In the genomic region with DNA sequence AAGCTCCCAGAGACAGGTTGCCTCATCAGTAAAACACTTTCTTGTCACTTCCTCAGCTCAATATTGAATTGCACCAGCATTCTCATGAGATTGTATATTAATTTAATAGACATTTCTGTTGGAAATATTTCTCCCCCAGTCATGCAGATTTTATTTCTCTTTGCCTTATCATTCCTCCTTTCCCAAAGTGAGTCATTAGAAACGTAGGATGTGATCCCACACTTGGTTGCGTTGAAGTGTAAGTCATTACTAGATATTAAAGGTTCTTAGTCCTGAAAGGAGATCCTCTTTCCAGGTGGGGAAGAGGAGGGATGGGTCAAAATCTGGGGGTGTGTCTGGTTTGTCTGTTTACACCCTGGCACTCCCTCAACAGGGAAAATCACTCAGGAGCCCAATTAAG, we compare ENCODE assay signal across 14 cellular contexts.
DNase-seq lines count a peak whose midpoint lies in the region; ATAC-seq and TF ChIP-seq lines count a peak whose summit lies in the region.
"Had no signal": no experiment of that assay in that cellular context is flagged by ENCODE, and none has a peak within 500 bp of the region (broad histone marks: within the 10 kb centered on the region; RNA-seq: fewer than 3 reads in every experiment).

No MANE protein-coding gene starts in this region.

- peak; percentile 45 for ATAC-seq in omental fat pad (ENCODE audit: low FRiP score)
- ATAC-seq: A549 had no signal

- H3K9me3 ChIP-seq in GM23248 (ENCODE audit: low read depth) (no peaks in the 10 kb centered on the region), trophoblast cell (ENCODE audit: insufficient read depth, low read depth, low read length) (peaks cover 1% of the 10 kb centered on the region), uterus (no peaks in the 10 kb centered on the region), tibial artery (no peaks in the 10 kb centered on the region)
- H3K9me3 ChIP-seq: A549, BE2C, HAP-1 had no signal

- H4K12ac ChIP-seq in trophoblast cell (ENCODE audit: low read depth, low read length), result no peak overlapping the region

- no peaks in the 10 kb centered on the region for H4K20me1 ChIP-seq in GM23248 (ENCODE audit: insufficient read depth)

- H3K79me2 ChIP-seq in GM23248 (ENCODE audit: insufficient read depth), result no peaks in the 10 kb centered on the region
- no peaks in the 10 kb centered on the region for H3K79me2 ChIP-seq in trophoblast cell (ENCODE audit: control insufficient read depth, insufficient read depth, low read length, poor library complexity)

- no peak overlapping the region for H3K23ac ChIP-seq in trophoblast cell (ENCODE audit: low read length)

- 67 to 69% methylated on average over 2 of the region's 2 CpGs for WGBS in GM23248 (ENCODE audit: low coverage in 1 of 2, low lambda C conversion rate in 2 of 2, missing lambda C conversion rate in 2 of 2), 2 experiments
- WGBS in trophoblast cell (ENCODE audit: extremely low coverage, insufficient coverage, insufficient read length), result no CpG with 5 or more reads among the region's 2 CpGs

- no peaks in the 10 kb centered on the region for H3F3A ChIP-seq in GM23248 (ENCODE audit: insufficient read depth)

- intact Hi-C loops in uterus (cut with DNase I; ENCODE audit: low total_unique reads), result no loop called here
- intact Hi-C loops in tibial artery (cut with DNase I; ENCODE audit: low total_unique reads), result no loop called here

- H2AK5ac ChIP-seq in trophoblast cell (ENCODE audit: low read length), result no peak overlapping the region

- no peaks in the 10 kb centered on the region for H3K36me3 ChIP-seq in GM23248 (ENCODE audit: low read depth)
- no peaks in the 10 kb centered on the region for H3K36me3 ChIP-seq in trophoblast cell (ENCODE audit: control insufficient read depth in 1 of 2, insufficient read depth in 2 of 2, low read length in 2 of 2)
- no peaks in the 10 kb centered on the region for H3K36me3 ChIP-seq in uterus
- no peaks in the 10 kb centered on the region for H3K36me3 ChIP-seq in tibial artery
- H3K36me3 ChIP-seq: BE2C, HAP-1 had no signal

- H3K4me3 ChIP-seq in GM23248 (no peak overlapping the region), fibroblast of mammary gland (ENCODE audit: control insufficient read depth, low read depth, low read length) (no peak overlapping the region), trophoblast cell (ENCODE audit: low read depth, low read length) (no peak overlapping the region), uterus (no peak overlapping the region), tibial artery (no peak overlapping the region)
- H3K4me3 ChIP-seq: A549, HAP-1 had no signal

- H2BK12ac ChIP-seq in trophoblast cell (ENCODE audit: low read length), result no peak overlapping the region

- H3K4me2 ChIP-seq in GM23248 (ENCODE audit: unreplicated experiment) (no peak overlapping the region), trophoblast cell (ENCODE audit: low read length) (no peak overlapping the region)

- H3K4me1 ChIP-seq in GM23248 (ENCODE audit: insufficient read depth) (no peaks in the 10 kb centered on the region), trophoblast cell (ENCODE audit: control insufficient read depth in 1 of 2, insufficient read depth in 2 of 2, low read length in 2 of 2) (peaks cover 0 to 2% of the 10 kb centered on the region in 2 experiments), uterus (no peaks in the 10 kb centered on the region), tibial artery (no peaks in the 10 kb centered on the region)
- H3K4me1 ChIP-seq: BE2C, HAP-1 had no signal

- no peak for TF ChIP-seq CTCF in fibroblast of mammary gland (conservative IDR thresholded peaks at IDR 0.05; ENCODE audit: control insufficient read depth, insufficient read depth, low read depth, low read length)
- no peak for TF ChIP-seq CTCF in omental fat pad (IDR thresholded peaks at IDR 0.05)
- TF ChIP-seq CTCF in uterus (IDR thresholded peaks at IDR 0.05), result no peak
- TF ChIP-seq CTCF in tibial artery (IDR thresholded peaks at IDR 0.05), result no peak

- no peak overlapping the region for H2BK120ac ChIP-seq in trophoblast cell (ENCODE audit: insufficient read depth, low read length, poor library complexity)

- H4K91ac ChIP-seq in trophoblast cell (ENCODE audit: low read depth, low read length), result no peak overlapping the region

- in situ Hi-C loops in GM23248 (cut with MboI), result no loop called here

- no peak overlapping the region for H2BK5ac ChIP-seq in trophoblast cell (ENCODE audit: low read depth, low read length, poor library complexity)

- no peaks in the 10 kb centered on the region for H3K9me2 ChIP-seq in GM23248 (ENCODE audit: insufficient read depth)

- no peak overlapping the region for H3K14ac ChIP-seq in trophoblast cell (ENCODE audit: low read length)

- peak; percentile 7 for DNase-seq in GM23248
- DNase-seq in NCI-H2171 (lab: John Stamatoyannopoulos, UW), result peak; percentile 44
- peak; percentile 44 for DNase-seq in fibroblast of mammary gland (ENCODE audit: low read depth)
- DNase-seq in omental fat pad (ENCODE audit: low spot score), result no peak
- no peak for DNase-seq in trophoblast cell
- no peak for DNase-seq in uterus
- no peak for DNase-seq in tibial artery
- DNase-seq: BE2C; CD4-positive, alpha-beta memory T cell; DMS79 treated with DMSO at 0.1 percent for 48 hours; GDM1 had no signal

- H3K9ac ChIP-seq in GM23248 (no peak overlapping the region), trophoblast cell (ENCODE audit: low read length) (no peak overlapping the region)

- no peak overlapping the region for H3K18ac ChIP-seq in trophoblast cell (ENCODE audit: low read length)

- H2AFZ ChIP-seq in GM23248 (no peak overlapping the region), trophoblast cell (ENCODE audit: insufficient read depth, low read length, poor library complexity) (no peak overlapping the region)

- H3K4ac ChIP-seq in trophoblast cell (ENCODE audit: low read depth, low read length), result no peak overlapping the region

- H3K27me3 ChIP-seq in GM23248 (replicated peaks; ENCODE audit: insufficient read depth), result no peaks in the 10 kb centered on the region
- H3K27me3 ChIP-seq in trophoblast cell (ENCODE audit: insufficient read depth, low read length), result no peaks in the 10 kb centered on the region
- H3K27me3 ChIP-seq in uterus, result no peaks in the 10 kb centered on the region
- H3K27me3 ChIP-seq in tibial artery, result no peaks in the 10 kb centered on the region
- H3K27me3 ChIP-seq: BE2C had no signal

- TF ChIP-seq POLR2A in uterus (IDR thresholded peaks at IDR 0.05), result no peak

- no peaks in the 10 kb centered on the region for H3K79me1 ChIP-seq in trophoblast cell (ENCODE audit: low read length)

- H4K8ac ChIP-seq in trophoblast cell (ENCODE audit: low read depth, low read length), result no peak overlapping the region

- no peak overlapping the region for H3K27ac ChIP-seq in GM23248
- H3K27ac ChIP-seq in trophoblast cell (ENCODE audit: low read depth, low read length), result no peak overlapping the region
- H3K27ac ChIP-seq in uterus, result no peak overlapping the region
- H3K27ac ChIP-seq in tibial artery, result no peak overlapping the region
- H3K27ac ChIP-seq: A549, C4-2B had no signal

Comparison
In these comparisons a context has a peak if more than half of its experiments do, and no peak if none do; other contexts are left out.
1. DNase-seq: peak in GM23248 (single experiment), NCI-H2171 (single experiment) and fibroblast of mammary gland (single experiment); none in omental fat pad (single experiment), trophoblast cell (0 of 2), uterus (0 of 2) and tibial artery (0 of 2).